ENCODE assay signal across 8 cellular contexts in the genomic region with DNA sequence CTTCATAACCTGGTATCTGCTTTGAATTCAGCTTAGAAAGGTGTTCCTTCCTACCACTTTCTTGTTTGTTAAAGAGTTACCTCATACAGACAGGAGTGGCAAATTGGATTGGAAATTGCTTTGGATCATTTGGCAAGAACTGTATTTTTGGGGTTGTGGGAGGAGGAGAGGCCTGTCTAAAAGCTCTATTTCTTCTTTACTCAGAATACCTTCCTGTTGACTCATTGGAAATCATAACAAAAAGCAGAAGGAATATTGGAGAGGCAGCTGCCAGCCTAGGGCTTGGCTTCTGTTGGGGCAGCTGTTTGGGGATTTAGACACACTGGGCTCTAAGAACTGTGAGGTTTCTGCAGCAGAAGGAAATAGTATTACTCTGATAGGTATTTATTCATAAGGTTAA. TPM values are rescaled to one million over a fixed set of nuclear protein-coding genes. Genes with fewer than 3 reads are reported as not detected.
DNase-seq lines count a peak whose midpoint lies in the region; ATAC-seq, FAIRE-seq and TF ChIP-seq lines count a peak whose summit lies in the region.

No MANE protein-coding gene starts in this region.

- TF ChIP-seq POLR2A in H54 (IDR thresholded peaks at IDR 0.05; ENCODE audit: low read depth, low read length) (no peak), endothelial cell of umbilical vein (IDR thresholded peaks at IDR 0.05; ENCODE audit: low read depth, low read length) (no peak)

- no peak overlapping the region for H3K4me3 ChIP-seq in SJCRH30
- peak overlapping the region in 1 of 3 experiments; percentile 40 for H3K4me3 ChIP-seq in endothelial cell of umbilical vein (replicated peaks in 1 of 3; ENCODE audit: insufficient read depth in 1 of 3, low read depth in 1 of 3, low read length in 3 of 3)

- H3K79me2 ChIP-seq in endothelial cell of umbilical vein (ENCODE audit: control insufficient read depth, insufficient read depth, low read length): peaks cover 88% of the 10 kb centered on the region

- dilution Hi-C loops in endothelial cell of umbilical vein (cut with MboI; ENCODE audit: extremely low pct_ligation_motif_present, low sequenced_read_pairs): no loop called here

- H3K36me3 Mint-ChIP-seq in nephron (ENCODE audit: low read depth): no peaks in the 10 kb centered on the region

- peak overlapping the region; percentile 93 for H3K4me2 ChIP-seq in endothelial cell of umbilical vein (ENCODE audit: insufficient read depth, low read length)

- peak; percentile 91 for FAIRE-seq in H54 (lab: Jason Lieb, UNC)
- FAIRE-seq in endothelial cell of umbilical vein (lab: Jason Lieb, UNC): peak; percentile 77

- H3K4me1 ChIP-seq in SJCRH30 (peaks cover 35% of the 10 kb centered on the region), endothelial cell of umbilical vein (ENCODE audit: control insufficient read depth, extremely low read depth, insufficient read depth, low read length) (peaks cover 68% of the 10 kb centered on the region)

- peak overlapping the region; percentile 92 for H3K9ac ChIP-seq in endothelial cell of umbilical vein (replicated peaks; ENCODE audit: extremely low read depth, insufficient read depth, low read length)

- H3K4me3 Mint-ChIP-seq in nephron: peak overlapping the region; percentile 2 to 34 (median 31)

- H3K9me3 ChIP-seq in SJCRH30 (replicated peaks) (no peaks in the 10 kb centered on the region), endothelial cell of umbilical vein (replicated peaks; ENCODE audit: control insufficient read depth, insufficient read depth, low read length) (no peaks in the 10 kb centered on the region)

- POLR2A ChIA-PET in endothelial cell of umbilical vein (lab: Charles Lee): interaction anchor here (1.9 kb wide), 1 partner anchor 14 kb away, joined by 15 read pairs; a partner anchor contains a TSS

- no peaks in the 10 kb centered on the region for H3K9me3 Mint-ChIP-seq in nephron

- H3K27ac ChIP-seq in 22Rv1: peak overlapping the region; percentile 80
- peak overlapping the region; percentile 77 for H3K27ac ChIP-seq in SJCRH30
- peak overlapping the region; percentile 100 for H3K27ac ChIP-seq in endothelial cell of umbilical vein (ENCODE audit: insufficient read depth, low read depth, low read length)

- CTCF ChIA-PET in endothelial cell of umbilical vein (lab: Charles Lee): interaction anchor here (0.6 to 2.0 kb wide), 11 partner anchors 11 to 82 kb away, joined by 3 to 11 read pairs (median 4); a partner anchor contains a TSS

- peak overlapping the region; percentile 94 for H3K27ac Mint-ChIP-seq in nephron

- peaks cover 12% of the 10 kb centered on the region for H4K20me1 ChIP-seq in endothelial cell of umbilical vein (replicated peaks; ENCODE audit: control insufficient read depth, extremely low read depth, insufficient read depth, low read length)

- BruUV-seq in endothelial cell of umbilical vein (replicated peaks; lab: Mats Ljungman, UMichigan): no TSS peak

- H3K27me3 ChIP-seq in SJCRH30: no peaks in the 10 kb centered on the region
- H3K27me3 ChIP-seq in endothelial cell of umbilical vein (ENCODE audit: control insufficient read depth in 2 of 2, insufficient read depth in 2 of 2, low read length in 2 of 2): no peaks in the 10 kb centered on the region

- no peak for DNase-seq in H54 (ENCODE audit: insufficient read length, low spot score)
- peak; percentile 87 to 96 for DNase-seq in SJCRH30
- peak; percentile 94 for DNase-seq in endothelial cell of umbilical vein (ENCODE audit: low read depth, low spot score)
- no peak for DNase-seq in HK-2 (ENCODE audit: unreplicated experiment)

- H3K36me3 ChIP-seq in SJCRH30: no peaks in the 10 kb centered on the region
- no peaks in the 10 kb centered on the region for H3K36me3 ChIP-seq in endothelial cell of umbilical vein (ENCODE audit: control insufficient read depth in 2 of 2, extremely low read depth in 1 of 2, insufficient read depth in 2 of 2, low read length in 2 of 2)

- ATAC-seq in GM21515 (IDR thresholded peaks at IDR 0.05; ENCODE audit: unreplicated experiment): no peak
- ATAC-seq in HG03378 (IDR thresholded peaks at IDR 0.05; ENCODE audit: unreplicated experiment): no peak

- intact Hi-C loops in endothelial cell of umbilical vein (cut with micrococcal nuclease): loop anchor here (1.0 to 2.0 kb wide), 4 partner anchors 19 to 61 kb away; no protein-coding TSS in a partner anchor

- peaks cover 51% of the 10 kb centered on the region for H3K4me1 Mint-ChIP-seq in nephron

- no peak overlapping the region for H2AFZ ChIP-seq in endothelial cell of umbilical vein (ENCODE audit: low read depth, low read length)

- no peaks in the 10 kb centered on the region for H3K27me3 Mint-ChIP-seq in nephron (ENCODE audit: low read depth)

- TF ChIP-seq CTCF in 22Rv1 (IDR thresholded peaks at IDR 0.05) (no peak), endothelial cell of umbilical vein (IDR thresholded peaks at IDR 0.05; ENCODE audit: extremely low read depth in 1 of 2, insufficient read depth in 1 of 2, low read depth in 1 of 2, low read length in 2 of 2) (no peak), nephron (IDR thresholded peaks at IDR 0.05; ENCODE audit: unreplicated experiment in 3 of 3) (no peak)

- no peaks in the 10 kb centered on the region for H3K9me1 ChIP-seq in endothelial cell of umbilical vein (replicated peaks; ENCODE audit: control insufficient read depth, extremely low read depth, insufficient read depth, low read length)

TF ChIP-seq in endothelial cell of umbilical vein, 7 proteins besides CTCF, POLR2A, EP300 and RAD21:
- peak; percentile 83 for TF ChIP-seq JUN (IDR thresholded peaks at IDR 0.05; ENCODE audit: borderline replicate concordance, insufficient read depth, insufficient read length, low read depth)
- TF ChIP-seq POLR2AphosphoS5 (IDR thresholded peaks at IDR 0.05; ENCODE audit: insufficient read depth, low read depth, low read length): peak; percentile 53
- TF ChIP-seq GATA2 (IDR thresholded peaks at IDR 0.05; ENCODE audit: insufficient read depth, insufficient read length, low read depth, low read length): no peak
- peak; percentile 79 for TF ChIP-seq FOS (IDR thresholded peaks at IDR 0.05; ENCODE audit: borderline replicate concordance, insufficient read depth, low read length)
TF ChIP-seq in endothelial cell of umbilical vein: peak in this region for 3.

RNA-seq across cellular contexts. Expression of a gene that starts 14.2 kb away (rescaled TPM):
- 85.0 and 100 TPM in 2 replicates for total RNA-seq in SJCRH30 (2014; rRNA removed; shearing (Covaris generic))
- 244 and 258 TPM in 2 replicates for total RNA-seq in endothelial cell of umbilical vein
- polyA plus RNA-seq in endothelial cell of umbilical vein: 82.2 and 84.7 TPM in 2 replicates
- polyA plus RNA-seq in endothelial cell of umbilical vein (2011; cell fraction: cytosol; rRNA removed): 46.4 and 51.9 TPM in 2 replicates
- 749 and 898 TPM in 2 replicates for polyA plus RNA-seq in endothelial cell of umbilical vein (2011; cell fraction: nucleus; rRNA removed)
- polyA plus RNA-seq in endothelial cell of umbilical vein (2012): 151 and 223 TPM in 2 replicates
- polyA minus RNA-seq in endothelial cell of umbilical vein: 369 and 373 TPM in 2 replicates
- 99.6 TPM for polyA minus RNA-seq in endothelial cell of umbilical vein (2011; cell fraction: cytosol; rRNA and poly(A)+ RNA removed)
- 1,208 and 1,408 TPM in 2 replicates for polyA minus RNA-seq in endothelial cell of umbilical vein (2011; cell fraction: nucleus; rRNA and poly(A)+ RNA removed)

RNA-seq across cellular contexts. Expression of a gene that starts 50.1 kb away (rescaled TPM):
- total RNA-seq in SJCRH30 (2014; rRNA removed; shearing (Covaris generic)): 1.1 and 1.8 TPM in 2 replicates
- 2.6 and 3.9 TPM in 2 replicates for total RNA-seq in endothelial cell of umbilical vein
- 0.89 and 0.98 TPM in 2 replicates for polyA plus RNA-seq in endothelial cell of umbilical vein
- polyA plus RNA-seq in endothelial cell of umbilical vein (2011; cell fraction: cytosol; rRNA removed): 0.81 and 1.1 TPM in 2 replicates
- 1.4 and 1.5 TPM in 2 replicates for polyA plus RNA-seq in endothelial cell of umbilical vein (2011; cell fraction: nucleus; rRNA removed)
- 1.0 and 1.6 TPM in 2 replicates for polyA plus RNA-seq in endothelial cell of umbilical vein (2012)
- polyA minus RNA-seq in endothelial cell of umbilical vein: 0.51 and 1.8 TPM in 2 replicates
- polyA minus RNA-seq in endothelial cell of umbilical vein (2011; cell fraction: cytosol; rRNA and poly(A)+ RNA removed): 1.7 TPM
- 0.96 and 1.3 TPM in 2 replicates for polyA minus RNA-seq in endothelial cell of umbilical vein (2011; cell fraction: nucleus; rRNA and poly(A)+ RNA removed)

Comparison
In these comparisons a context has a peak if more than half of its experiments do, and no peak if none do; other contexts are left out.
1. DNase-seq: peak in SJCRH30 (2 of 2) and endothelial cell of umbilical vein (single experiment); none in H54 (single experiment) and HK-2 (single experiment).
2. Peak in every context shown above with its lines, with median percentiles within 50 percentile points of each other: H3K27ac ChIP-seq.